11 cellular contexts compared by ENCODE assay signal in genomic region chr5:159104058-159104651, GRCh38. TPM values are rescaled to one million over a fixed set of nuclear protein-coding genes. Genes with fewer than 3 reads are reported as not detected.
DNase-seq lines count a peak whose midpoint lies in the region; ATAC-seq, FAIRE-seq and TF ChIP-seq lines count a peak whose summit lies in the region.
"Had no signal": no experiment of that assay in that cellular context is flagged by ENCODE, and none has a peak within 500 bp of the region (broad histone marks: within the 10 kb centered on the region; RNA-seq: fewer than 3 reads in every experiment).

No MANE protein-coding gene starts in this region.

- no peak overlapping the region for H3K4me3 ChIP-seq in adrenal gland
- peak overlapping the region; percentile 19 for H3K4me3 ChIP-seq in smooth muscle cell
- no peak overlapping the region for H3K4me3 ChIP-seq in HAP-1

- no peaks in the 10 kb centered on the region for H4K20me1 ChIP-seq in smooth muscle cell (ENCODE audit: low read depth)

- TF ChIP-seq CTCF in adrenal gland (IDR thresholded peaks at IDR 0.05) (peak in 4 of 6 experiments; percentile 15 to 29 (median 27)), smooth muscle cell (IDR thresholded peaks at IDR 0.05; ENCODE audit: borderline replicate concordance, insufficient read depth, poor library complexity, severe bottlenecking) (peak; percentile 38)

- H3K9me3 ChIP-seq in adrenal gland (replicated peaks in 1 of 3) (no peaks in the 10 kb centered on the region), smooth muscle cell (replicated peaks; ENCODE audit: low read depth) (no peaks in the 10 kb centered on the region), HAP-1 (no peaks in the 10 kb centered on the region)

- H2AFZ ChIP-seq in smooth muscle cell (ENCODE audit: low read depth) = no peak overlapping the region

- in situ Hi-C loops in HAP-1 (cut with MboI; ENCODE audit: low sequenced_read_pairs) = loop anchor here (25.0 kb wide), 1 partner anchor 1292 kb away; no protein-coding TSS in a partner anchor

- H3K27ac ChIP-seq in adrenal gland = no peak overlapping the region
- H3K27ac ChIP-seq in smooth muscle cell (ENCODE audit: low read depth) = no peak overlapping the region

- H3K4me1 ChIP-seq in adrenal gland (replicated peaks in 1 of 2) (peaks cover 0 to 8% of the 10 kb centered on the region in 2 donors), smooth muscle cell (ENCODE audit: low read depth) (peaks cover 4% of the 10 kb centered on the region), HAP-1 (peaks cover 4% of the 10 kb centered on the region)

- H3K27me3 ChIP-seq in adrenal gland (peaks cover 20% of the 10 kb centered on the region), smooth muscle cell (ENCODE audit: low read depth) (peaks cover 85% of the 10 kb centered on the region), HAP-1 (ENCODE audit: low read depth) (peaks cover 23% of the 10 kb centered on the region)

- H3K79me2 ChIP-seq in smooth muscle cell (ENCODE audit: low read depth) = no peaks in the 10 kb centered on the region

- peak; percentile 55 for FAIRE-seq in GM12891 (lab: Jason Lieb, UNC)

- no peaks in the 10 kb centered on the region for H3K36me3 ChIP-seq in adrenal gland (replicated peaks in 1 of 2)
- no peaks in the 10 kb centered on the region for H3K36me3 ChIP-seq in smooth muscle cell (ENCODE audit: low read depth)
- no peaks in the 10 kb centered on the region for H3K36me3 ChIP-seq in HAP-1 (replicated peaks)

- no peak for DNase-seq in GM12891 (ENCODE audit: insufficient read length, low spot score)
- DNase-seq in adrenal gland = peak in 3 of 7 donors; percentile 24 to 61 (median 30)
- DNase-seq in iPS-NIHi7 (ENCODE audit: extremely low spot score) = peak; percentile 29
- DNase-seq in smooth muscle cell (lab: John Stamatoyannopoulos, UW; ENCODE audit: unreplicated experiment) = no peak
- DNase-seq in GM19238 (ENCODE audit: insufficient read length, low spot score) = no peak
- DNase-seq in NCI-H82 (lab: John Stamatoyannopoulos, UW) = no peak
- DNase-seq in HAP-1 (ENCODE audit: low spot score in 2 of 2) = no peak
- DNase-seq: activated naive CD8-positive, alpha-beta T cell treated with anti-CD3 and anti-CD28 coated beads, Interleukin-2, amount 10 ng/mL, durations not matched to agents 7 days and 5 days; immature natural killer cell; NCI-H2029 treated with DMSO at 0.1 percent for 48 hours had no signal

- WGBS in adrenal gland, 4 donors = 28 to 38% (median 33%) methylated on average over 37 to 41 of the region's 41 CpGs
- 5% methylated on average over 41 of the region's 41 CpGs for WGBS in smooth muscle cell (ENCODE audit: low lambda C conversion rate)

- H3K4me2 ChIP-seq in smooth muscle cell = peak overlapping the region; percentile 71

- ATAC-seq in GM18502 (IDR thresholded peaks at IDR 0.05; ENCODE audit: poor library complexity, unreplicated experiment) = no peak

- no peak for TF ChIP-seq POLR2A in GM12891 (IDR thresholded peaks at IDR 0.05; ENCODE audit: low read depth, low read length)
- TF ChIP-seq POLR2A in adrenal gland (IDR thresholded peaks at IDR 0.05) = no peak

- intact Hi-C loops in adrenal gland (cut with DNase I) = loop anchor here (10.0 kb wide), 2 partner anchors 929 to 1029 kb away; no protein-coding TSS in a partner anchor

- H3K9ac ChIP-seq in smooth muscle cell (ENCODE audit: low read depth) = no peak overlapping the region

- no peaks in the 10 kb centered on the region for H3F3A ChIP-seq in smooth muscle cell (ENCODE audit: low read depth)

TF ChIP-seq in GM12891, 5 proteins besides CTCF, POLR2A, EP300 and RAD21:
- TF ChIP-seq POLR2AphosphoS5 (IDR thresholded peaks at IDR 0.05; ENCODE audit: low read depth, low read length) = no peak
- TF ChIP-seq SPI1 (IDR thresholded peaks at IDR 0.05; ENCODE audit: low read depth, low read length) = no peak
- TF ChIP-seq TAF1 (IDR thresholded peaks at IDR 0.05; ENCODE audit: low read depth, low read length) = no peak
- TF ChIP-seq POU2F2 (IDR thresholded peaks at IDR 0.05; ENCODE audit: low read depth, low read length) = no peak
- no peak for TF ChIP-seq PAX5 (IDR thresholded peaks at IDR 0.05; ENCODE audit: insufficient read depth, low read length, severe bottlenecking)

RNA-seq across cellular contexts. Expression of gene EBF1, which starts 4.4 kb away (rescaled TPM):
- 2.8 TPM for polyA plus RNA-seq in GM12891 (2012; ENCODE audit: low read depth, missing spikeins)
- total RNA-seq in adrenal gland (10 to 100 TPM in 2 of 8 donors, 1 to 10 TPM in 6; 4.0 to 12.2 (median 8.2) TPM), smooth muscle cell (1.6 and 2.3 TPM in 2 replicates)
- polyA plus RNA-seq in adrenal gland (1 to 10 TPM; 2.6 to 7.3 (median 5.2) TPM), smooth muscle cell (1.5 and 3.3 TPM in 2 replicates)
- polyA plus RNA-seq: immature natural killer cell had no signal
